In genomic region chr4:40282857-40283256, GRCh38 we compare ENCODE assay signal across 13 cellular contexts. TPM values are rescaled to one million over a fixed set of nuclear protein-coding genes. Genes with fewer than 3 reads are reported as not detected.
"Had no signal": no experiment of that assay in that cellular context is flagged by ENCODE, and none has a peak within 500 bp of the region (broad histone marks: within the 10 kb centered on the region; RNA-seq: fewer than 3 reads in every experiment).

No MANE protein-coding gene starts in this region.

RNA-seq across cellular contexts. Expression of gene CHRNA9, which starts 52.3 kb away (rescaled TPM):
- total RNA-seq: adrenal gland, aorta, body of pancreas, colonic mucosa, dermis microvascular lymphatic vessel endothelial cell, gastrocnemius medialis, left ventricle myocardium inferior, renal cortical epithelial cell, right lobe of liver, temporal lobe, tibial nerve had no signal
- polyA plus RNA-seq: adrenal gland, aorta, lung, ovary had no signal
